In the genomic region with DNA sequence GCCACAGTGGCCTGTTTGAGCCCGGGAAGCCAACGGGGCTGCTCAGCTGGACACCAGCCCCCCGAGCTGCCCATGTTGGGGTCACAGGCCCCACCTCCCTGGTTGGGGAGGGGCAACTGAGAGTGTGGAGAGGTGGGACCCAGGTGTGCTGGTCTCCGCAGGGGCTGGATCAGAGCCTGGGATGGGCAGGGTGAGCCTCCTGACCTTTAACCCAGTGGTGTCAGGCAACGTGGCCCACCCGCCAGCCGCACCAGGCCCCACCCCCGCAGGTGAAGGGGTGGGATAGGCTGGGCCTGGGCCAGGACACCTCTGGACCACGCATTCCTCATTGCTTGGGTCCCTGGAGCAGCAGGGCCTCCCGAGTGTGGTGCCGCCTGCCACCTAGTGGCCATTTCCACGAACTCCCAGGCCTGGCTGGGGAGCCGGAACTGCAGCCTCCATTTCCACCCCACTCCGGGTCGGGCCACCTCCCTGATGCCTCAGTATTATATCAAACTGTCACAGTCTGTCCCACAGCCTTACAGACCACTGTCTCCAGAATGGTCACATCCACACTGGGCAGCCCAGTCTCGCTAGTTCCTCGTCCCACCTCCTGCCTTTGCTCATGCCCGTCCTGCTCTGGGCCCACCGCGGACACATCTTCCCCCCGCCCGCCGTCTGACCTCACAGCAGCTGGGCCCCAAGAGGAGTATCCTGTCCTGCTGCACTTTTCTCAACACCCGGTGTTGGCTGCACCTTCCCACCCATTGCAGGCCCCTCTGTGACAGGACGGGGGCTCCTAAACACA, we compare ENCODE assay signal across 9 cellular contexts. TPM values are rescaled to one million over a fixed set of nuclear protein-coding genes. Genes with fewer than 3 reads are reported as not detected.
DNase-seq lines count a peak whose midpoint lies in the region; ATAC-seq and TF ChIP-seq lines count a peak whose summit lies in the region.
"Had no signal": no experiment of that assay in that cellular context is flagged by ENCODE, and none has a peak within 500 bp of the region (broad histone marks: within the 10 kb centered on the region; RNA-seq: fewer than 3 reads in every experiment).

No MANE protein-coding gene starts in this region.

- H3K27me3 Mint-ChIP-seq in HFFc6 (ENCODE audit: insufficient read depth) (peaks cover 1% of the 10 kb centered on the region; the same call in 1 of the 2 replicates), endodermal cell (ENCODE audit: insufficient read depth) (no peaks in the 10 kb centered on the region)
- H3K27me3 Mint-ChIP-seq: activated naive CD4-positive, alpha-beta T cell treated with anti-CD3 and anti-CD28 coated beads, Interleukin-2, amount 50 U/mL, for 24 hours had no signal

- no peak overlapping the region for H3K4me3 ChIP-seq in endodermal cell (ENCODE audit: low read length)

- H3K36me3 Mint-ChIP-seq in HFFc6 (ENCODE audit: low read depth), result no peaks in the 10 kb centered on the region
- peaks cover 34% of the 10 kb centered on the region for H3K36me3 Mint-ChIP-seq in endodermal cell (ENCODE audit: low read depth)
- H3K36me3 Mint-ChIP-seq: activated naive CD4-positive, alpha-beta T cell treated with anti-CD3 and anti-CD28 coated beads, Interleukin-2, amount 50 U/mL, for 24 hours had no signal

- H3K27ac ChIP-seq in endodermal cell (ENCODE audit: low read depth, low read length), result no peak overlapping the region

- H3K4me3 Mint-ChIP-seq in HFFc6, result no peak overlapping the region
- H3K4me3 Mint-ChIP-seq in endodermal cell, result no peak overlapping the region
- H3K4me3 Mint-ChIP-seq: activated naive CD4-positive, alpha-beta T cell treated with anti-CD3 and anti-CD28 coated beads, Interleukin-2, amount 50 U/mL, for 24 hours had no signal

- WGBS in endodermal cell (ENCODE audit: insufficient coverage in 1 of 2, insufficient read length in 1 of 2), 2 experiments, result 59 to 60% methylated on average over 12 to 25 of the region's 25 CpGs

- H3K27ac Mint-ChIP-seq in HFFc6 (no peak overlapping the region), endodermal cell (no peak overlapping the region)

- H3K9me3 Mint-ChIP-seq in HFFc6 (no peaks in the 10 kb centered on the region), endodermal cell (no peaks in the 10 kb centered on the region)
- H3K9me3 Mint-ChIP-seq: activated naive CD4-positive, alpha-beta T cell treated with anti-CD3 and anti-CD28 coated beads, Interleukin-2, amount 50 U/mL, for 24 hours had no signal

- TF ChIP-seq CTCF in HFFc6 (IDR thresholded peaks at IDR 0.05), result peak; percentile 98
- peak; percentile 97 for TF ChIP-seq CTCF in endodermal cell (conservative IDR thresholded peaks at IDR 0.05)

- H3K4me1 Mint-ChIP-seq in HFFc6 (ENCODE audit: low read depth) (no peaks in the 10 kb centered on the region), endodermal cell (peaks cover under 1% of the 10 kb centered on the region)

- ATAC-seq in GM18909 (IDR thresholded peaks at IDR 0.05; ENCODE audit: poor library complexity, unreplicated experiment), result no peak

- DNase-seq in DMS53 (lab: John Stamatoyannopoulos, UW) (peak; percentile 90), HFFc6 (peak; percentile 56), NOMO-1 (lab: John Stamatoyannopoulos, UW; ENCODE audit: unreplicated experiment in 2 of 2) (peak; percentile 29 to 56), endodermal cell (peak; percentile 95), midbrain (lab: John Stamatoyannopoulos, UW) (peak; percentile 79)
- DNase-seq in activated CD8-positive, alpha-beta memory T cell treated with anti-CD3 and anti-CD28 coated beads for 48 hours (ENCODE audit: low read depth in 2 of 3, low spot score in 2 of 3), result peak; percentile 49 to 61 (median 52)
- DNase-seq in stimulated activated CD8-positive, alpha-beta memory T cell treated with anti-CD3 and anti-CD28 coated beads, Interleukin-15, amount 100 ng/mL, for 48 hours (ENCODE audit: low read depth in 2 of 2), result peak; percentile 57 to 64

- H3K4me1 ChIP-seq in endodermal cell (ENCODE audit: control insufficient read depth, insufficient read depth, low read length), result no peaks in the 10 kb centered on the region

- peaks cover 15% of the 10 kb centered on the region for H3K36me3 ChIP-seq in endodermal cell (ENCODE audit: control insufficient read depth, insufficient read depth, low read length)

- no peak overlapping the region for H3K9ac ChIP-seq in endodermal cell (ENCODE audit: extremely low read depth, low read length, poor library complexity, severe bottlenecking)

- H3K27me3 ChIP-seq in endodermal cell (ENCODE audit: control insufficient read depth, insufficient read depth, low read length, poor library complexity, severe bottlenecking), result no peaks in the 10 kb centered on the region

- H3K9me3 ChIP-seq in endodermal cell (ENCODE audit: control insufficient read depth, low read length), result no peaks in the 10 kb centered on the region

RNA-seq across cellular contexts. Expression of gene PPP6R3, which starts 13.3 kb away (rescaled TPM):
- total RNA-seq in HFFc6 (2021; fragmentation: NEBNext Ultra II Directional; extraction: Animal tissue kit (Norgen Biotek cat#: 25700)), result 10 to 100 TPM; 62.5 to 72.0 (median 67.8) TPM
- total RNA-seq in endodermal cell, result 100 to 1,000 TPM; 118 to 136 TPM
- polyA plus RNA-seq in endodermal cell (2013, experiment 1 of 2), result 83.3 TPM
- 88.5 TPM for polyA plus RNA-seq in endodermal cell (2013, experiment 2 of 2)

Comparison
In these comparisons a context has a peak if more than half of its experiments do, and no peak if none do; other contexts are left out.
1. DNase-seq: peak in every context shown above with its lines; median percentile 95 in endodermal cell; 90 in DMS53; 79 in midbrain; 60 in stimulated activated CD8-positive, alpha-beta memory T cell treated with anti-CD3 and anti-CD28 coated beads, Interleukin-15, amount 100 ng/mL, for 48 hours; 56 in HFFc6; 52 in activated CD8-positive, alpha-beta memory T cell treated with anti-CD3 and anti-CD28 coated beads for 48 hours; 42 in NOMO-1.